Comparison of ENCODE assay signal across 2 cellular contexts in the genomic region with DNA sequence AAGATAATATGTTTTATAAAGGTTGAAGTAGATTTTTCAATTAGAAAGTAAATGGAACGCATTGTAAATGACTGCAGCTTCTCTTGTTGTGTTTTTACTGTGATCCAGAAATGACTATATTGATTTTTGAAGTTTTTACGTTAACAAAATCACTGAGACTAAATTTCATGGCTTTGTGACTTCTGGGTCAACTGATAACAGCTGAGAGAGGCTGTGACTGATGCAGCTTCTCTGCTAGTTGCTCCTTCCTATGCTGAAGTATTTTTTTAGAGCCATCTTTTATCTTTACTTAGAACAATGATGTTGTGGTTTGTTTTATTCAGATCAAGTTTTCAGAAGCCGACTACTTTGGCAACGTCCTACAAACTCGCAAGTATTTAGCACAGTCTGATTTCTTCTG.
A peak's percentile ranks its signal among the peaks of the same experiment; 100 is the strongest.
TF ChIP-seq lines count a peak whose summit lies in the region.

No MANE protein-coding gene starts in this region.

TF ChIP-seq in A549, 52 proteins besides CTCF, POLR2A, EP300 and RAD21:
- no peak for TF ChIP-seq BHLHE40 (IDR thresholded peaks at IDR 0.05; ENCODE audit: low read depth, low read length)
- no peak for TF ChIP-seq ESRRA (IDR thresholded peaks at IDR 0.05; ENCODE audit: borderline replicate concordance, low read length)
- no peak for TF ChIP-seq HOXB13 (CRISPR knock-in tag; IDR thresholded peaks at IDR 0.05; ENCODE audit: low read depth)
- no peak for TF ChIP-seq ZSCAN20 (CRISPR knock-in tag; IDR thresholded peaks at IDR 0.05)
- no peak for TF ChIP-seq TFCP2L1 (CRISPR knock-in tag; IDR thresholded peaks at IDR 0.05)
- TF ChIP-seq, protein P1, sequence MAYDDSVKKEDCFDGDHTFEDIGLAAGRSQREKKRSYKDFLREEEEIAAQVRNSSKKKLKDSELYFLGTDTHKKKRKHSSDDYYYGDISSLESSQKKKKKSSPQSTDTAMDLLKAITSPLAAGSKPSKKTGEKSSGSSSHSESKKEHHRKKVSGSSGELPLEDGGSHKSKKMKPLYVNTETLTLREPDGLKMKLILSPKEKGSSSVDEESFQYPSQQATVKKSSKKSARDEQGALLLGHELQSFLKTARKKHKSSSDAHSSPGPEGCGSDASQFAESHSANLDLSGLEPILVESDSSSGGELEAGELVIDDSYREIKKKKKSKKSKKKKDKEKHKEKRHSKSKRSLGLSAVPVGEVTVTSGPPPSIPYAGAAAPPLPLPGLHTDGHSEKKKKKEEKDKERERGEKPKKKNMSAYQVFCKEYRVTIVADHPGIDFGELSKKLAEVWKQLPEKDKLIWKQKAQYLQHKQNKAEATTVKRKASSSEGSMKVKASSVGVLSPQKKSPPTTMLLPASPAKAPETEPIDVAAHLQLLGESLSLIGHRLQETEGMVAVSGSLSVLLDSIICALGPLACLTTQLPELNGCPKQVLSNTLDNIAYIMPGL (CRISPR knock-in tag; IDR thresholded peaks at IDR 0.05; ENCODE audit: borderline replicate concordance), result no peak
- TF ChIP-seq, protein P2, sequence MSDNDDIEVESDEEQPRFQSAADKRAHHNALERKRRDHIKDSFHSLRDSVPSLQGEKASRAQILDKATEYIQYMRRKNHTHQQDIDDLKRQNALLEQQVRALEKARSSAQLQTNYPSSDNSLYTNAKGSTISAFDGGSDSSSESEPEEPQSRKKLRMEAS (IDR thresholded peaks at IDR 0.05), result no peak
- no peak for TF ChIP-seq CBX2 (IDR thresholded peaks at IDR 0.05; ENCODE audit: borderline replicate concordance, low read depth)
- TF ChIP-seq, protein P3, sequence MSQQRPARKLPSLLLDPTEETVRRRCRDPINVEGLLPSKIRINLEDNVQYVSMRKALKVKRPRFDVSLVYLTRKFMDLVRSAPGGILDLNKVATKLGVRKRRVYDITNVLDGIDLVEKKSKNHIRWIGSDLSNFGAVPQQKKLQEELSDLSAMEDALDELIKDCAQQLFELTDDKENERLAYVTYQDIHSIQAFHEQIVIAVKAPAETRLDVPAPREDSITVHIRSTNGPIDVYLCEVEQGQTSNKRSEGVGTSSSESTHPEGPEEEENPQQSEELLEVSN (IDR thresholded peaks at IDR 0.05; ENCODE audit: borderline replicate concordance, low read depth), result no peak
- TF ChIP-seq, protein P4, sequence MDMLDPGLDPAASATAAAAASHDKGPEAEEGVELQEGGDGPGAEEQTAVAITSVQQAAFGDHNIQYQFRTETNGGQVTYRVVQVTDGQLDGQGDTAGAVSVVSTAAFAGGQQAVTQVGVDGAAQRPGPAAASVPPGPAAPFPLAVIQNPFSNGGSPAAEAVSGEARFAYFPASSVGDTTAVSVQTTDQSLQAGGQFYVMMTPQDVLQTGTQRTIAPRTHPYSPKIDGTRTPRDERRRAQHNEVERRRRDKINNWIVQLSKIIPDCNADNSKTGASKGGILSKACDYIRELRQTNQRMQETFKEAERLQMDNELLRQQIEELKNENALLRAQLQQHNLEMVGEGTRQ (IDR thresholded peaks at IDR 0.05), result no peak
- no peak for TF ChIP-seq MYC (IDR thresholded peaks at IDR 0.05; ENCODE audit: borderline replicate concordance, low read length)
- TF ChIP-seq, protein P5, sequence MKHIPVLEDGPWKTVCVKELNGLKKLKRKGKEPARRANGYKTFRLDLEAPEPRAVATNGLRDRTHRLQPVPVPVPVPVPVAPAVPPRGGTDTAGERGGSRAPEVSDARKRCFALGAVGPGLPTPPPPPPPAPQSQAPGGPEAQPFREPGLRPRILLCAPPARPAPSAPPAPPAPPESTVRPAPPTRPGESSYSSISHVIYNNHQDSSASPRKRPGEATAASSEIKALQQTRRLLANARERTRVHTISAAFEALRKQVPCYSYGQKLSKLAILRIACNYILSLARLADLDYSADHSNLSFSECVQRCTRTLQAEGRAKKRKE (CRISPR knock-in tag; IDR thresholded peaks at IDR 0.05; ENCODE audit: low read depth), result no peak
- TF ChIP-seq, protein P6, sequence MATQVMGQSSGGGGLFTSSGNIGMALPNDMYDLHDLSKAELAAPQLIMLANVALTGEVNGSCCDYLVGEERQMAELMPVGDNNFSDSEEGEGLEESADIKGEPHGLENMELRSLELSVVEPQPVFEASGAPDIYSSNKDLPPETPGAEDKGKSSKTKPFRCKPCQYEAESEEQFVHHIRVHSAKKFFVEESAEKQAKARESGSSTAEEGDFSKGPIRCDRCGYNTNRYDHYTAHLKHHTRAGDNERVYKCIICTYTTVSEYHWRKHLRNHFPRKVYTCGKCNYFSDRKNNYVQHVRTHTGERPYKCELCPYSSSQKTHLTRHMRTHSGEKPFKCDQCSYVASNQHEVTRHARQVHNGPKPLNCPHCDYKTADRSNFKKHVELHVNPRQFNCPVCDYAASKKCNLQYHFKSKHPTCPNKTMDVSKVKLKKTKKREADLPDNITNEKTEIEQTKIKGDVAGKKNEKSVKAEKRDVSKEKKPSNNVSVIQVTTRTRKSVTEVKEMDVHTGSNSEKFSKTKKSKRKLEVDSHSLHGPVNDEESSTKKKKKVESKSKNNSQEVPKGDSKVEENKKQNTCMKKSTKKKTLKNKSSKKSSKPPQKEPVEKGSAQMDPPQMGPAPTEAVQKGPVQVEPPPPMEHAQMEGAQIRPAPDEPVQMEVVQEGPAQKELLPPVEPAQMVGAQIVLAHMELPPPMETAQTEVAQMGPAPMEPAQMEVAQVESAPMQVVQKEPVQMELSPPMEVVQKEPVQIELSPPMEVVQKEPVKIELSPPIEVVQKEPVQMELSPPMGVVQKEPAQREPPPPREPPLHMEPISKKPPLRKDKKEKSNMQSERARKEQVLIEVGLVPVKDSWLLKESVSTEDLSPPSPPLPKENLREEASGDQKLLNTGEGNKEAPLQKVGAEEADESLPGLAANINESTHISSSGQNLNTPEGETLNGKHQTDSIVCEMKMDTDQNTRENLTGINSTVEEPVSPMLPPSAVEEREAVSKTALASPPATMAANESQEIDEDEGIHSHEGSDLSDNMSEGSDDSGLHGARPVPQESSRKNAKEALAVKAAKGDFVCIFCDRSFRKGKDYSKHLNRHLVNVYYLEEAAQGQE (IDR thresholded peaks at IDR 0.05), result no peak
- no peak for TF ChIP-seq KDM5A (IDR thresholded peaks at IDR 0.05)
- no peak for TF ChIP-seq RFX5 (IDR thresholded peaks at IDR 0.05)
TF ChIP-seq in A549: peak in this region for 0.

TF ChIP-seq in GM12878, 131 proteins besides CTCF, POLR2A, EP300 and RAD21:
- TF ChIP-seq JUNB (IDR thresholded peaks at IDR 0.05) (0 out of 2 replicates have a peak, but pooled peaks have one; percentile 18), LARP7 (IDR thresholded peaks at IDR 0.05) (no peak), ZBED1 (IDR thresholded peaks at IDR 0.05; ENCODE audit: borderline replicate concordance) (no peak), KAT2A (conservative IDR thresholded peaks at IDR 0.05; ENCODE audit: control insufficient read depth, low read depth, low read length) (no peak), RB1 (IDR thresholded peaks at IDR 0.05; ENCODE audit: borderline replicate concordance) (no peak), JUND (IDR thresholded peaks at IDR 0.05; ENCODE audit: low read depth, low read length) (no peak), CBX5 (IDR thresholded peaks at IDR 0.05; ENCODE audit: low read depth) (no peak)
- TF ChIP-seq, protein P7, sequence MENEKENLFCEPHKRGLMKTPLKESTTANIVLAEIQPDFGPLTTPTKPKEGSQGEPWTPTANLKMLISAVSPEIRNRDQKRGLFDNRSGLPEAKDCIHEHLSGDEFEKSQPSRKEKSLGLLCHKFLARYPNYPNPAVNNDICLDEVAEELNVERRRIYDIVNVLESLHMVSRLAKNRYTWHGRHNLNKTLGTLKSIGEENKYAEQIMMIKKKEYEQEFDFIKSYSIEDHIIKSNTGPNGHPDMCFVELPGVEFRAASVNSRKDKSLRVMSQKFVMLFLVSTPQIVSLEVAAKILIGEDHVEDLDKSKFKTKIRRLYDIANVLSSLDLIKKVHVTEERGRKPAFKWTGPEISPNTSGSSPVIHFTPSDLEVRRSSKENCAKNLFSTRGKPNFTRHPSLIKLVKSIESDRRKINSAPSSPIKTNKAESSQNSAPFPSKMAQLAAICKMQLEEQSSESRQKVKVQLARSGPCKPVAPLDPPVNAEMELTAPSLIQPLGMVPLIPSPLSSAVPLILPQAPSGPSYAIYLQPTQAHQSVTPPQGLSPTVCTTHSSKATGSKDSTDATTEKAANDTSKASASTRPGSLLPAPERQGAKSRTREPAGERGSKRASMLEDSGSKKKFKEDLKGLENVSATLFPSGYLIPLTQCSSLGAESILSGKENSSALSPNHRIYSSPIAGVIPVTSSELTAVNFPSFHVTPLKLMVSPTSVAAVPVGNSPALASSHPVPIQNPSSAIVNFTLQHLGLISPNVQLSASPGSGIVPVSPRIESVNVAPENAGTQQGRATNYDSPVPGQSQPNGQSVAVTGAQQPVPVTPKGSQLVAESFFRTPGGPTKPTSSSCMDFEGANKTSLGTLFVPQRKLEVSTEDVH (IDR thresholded peaks at IDR 0.05; ENCODE audit: low read depth, partially characterized antibody), result no peak
TF ChIP-seq in GM12878: peak in this region for 1.
